8 cellular contexts compared by ENCODE assay signal in the genomic region with DNA sequence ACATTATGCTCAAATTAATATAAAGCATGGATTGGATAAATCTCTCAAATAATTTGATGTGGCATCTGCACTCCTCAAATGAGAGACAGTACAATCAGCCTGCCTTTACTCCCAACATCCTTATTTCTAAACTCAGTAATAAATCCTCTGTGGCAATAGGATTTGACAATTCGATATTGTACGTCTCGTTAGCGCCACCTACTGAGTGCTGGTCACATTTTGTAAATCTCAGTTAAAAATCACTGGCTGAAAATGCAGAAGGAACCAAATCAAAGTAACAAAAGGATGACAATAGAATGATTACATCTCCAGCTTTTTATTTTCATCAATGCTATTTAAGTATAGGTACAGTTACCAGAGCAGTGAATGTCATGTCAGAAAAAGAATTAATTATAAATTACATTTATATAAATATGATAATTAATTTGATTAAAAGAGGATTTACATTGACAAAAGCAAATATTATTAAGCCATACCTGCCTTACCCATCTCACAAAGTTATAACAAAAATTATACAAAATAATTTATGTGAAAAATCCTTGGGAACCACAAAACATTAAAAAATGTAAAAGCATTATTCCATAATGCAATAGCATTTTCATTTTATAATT. TPM values are rescaled to one million over a fixed set of nuclear protein-coding genes. Genes with fewer than 3 reads are reported as not detected.
DNase-seq lines count a peak whose midpoint lies in the region; ATAC-seq and TF ChIP-seq lines count a peak whose summit lies in the region.

No MANE protein-coding gene starts in this region.

- H3K27ac Mint-ChIP-seq in WTC11: no peak overlapping the region
- H3K27ac Mint-ChIP-seq in central memory CD8-positive, alpha-beta T cell (ENCODE audit: low read depth): no peak overlapping the region

- peaks cover 3% of the 10 kb centered on the region; the same call in 1 of the 2 replicates for H3K9me3 Mint-ChIP-seq in WTC11
- no peaks in the 10 kb centered on the region for H3K9me3 Mint-ChIP-seq in central memory CD8-positive, alpha-beta T cell

- H3K4me1 Mint-ChIP-seq in WTC11: 0 out of 2 replicates have a peak, but pooled peaks cover 5% of the 10 kb centered on the region
- no peaks in the 10 kb centered on the region for H3K4me1 Mint-ChIP-seq in central memory CD8-positive, alpha-beta T cell

- H3K36me3 Mint-ChIP-seq in WTC11: no peaks in the 10 kb centered on the region
- H3K36me3 Mint-ChIP-seq in central memory CD8-positive, alpha-beta T cell (ENCODE audit: insufficient read depth): no peaks in the 10 kb centered on the region

- intact Hi-C loops in left colon (cut with DNase I, micrococcal nuclease): no loop called here

- POLR2A ChIA-PET in WTC11 (lab: Charles Lee): no interaction called here

- no peak overlapping the region for H3K4me3 Mint-ChIP-seq in WTC11
- H3K4me3 Mint-ChIP-seq in central memory CD8-positive, alpha-beta T cell: no peak overlapping the region

- TF ChIP-seq CTCF in WTC11 (IDR thresholded peaks at IDR 0.05): peak; percentile 75

- CTCF ChIA-PET in WTC11 (lab: Charles Lee): interaction anchor here (1.4 to 3.3 kb wide), 2 partner anchors 41 to 123 kb away, joined by 4 to 14 read pairs; no protein-coding TSS in a partner anchor

- DNase-seq in DMS53 (lab: John Stamatoyannopoulos, UW): peak; percentile 82
- peak; percentile 80 for DNase-seq in NCI-H2171 treated with DMSO at 0.1 percent for 48 hours (lab: John Stamatoyannopoulos, UW)
- DNase-seq in WTC11 (ENCODE audit: low spot score): peak; percentile 81
- peak; percentile 44 to 58 for DNase-seq in central memory CD8-positive, alpha-beta T cell (ENCODE audit: low spot score in 2 of 2)
- DNase-seq in left colon: peak; percentile 29 to 81
- DNase-seq in stimulated activated CD4-positive, alpha-beta T cell treated with anti-CD3 and anti-CD28 coated beads, Interleukin-4, amount 100 ng/mL, for 4 hours: peak; percentile 30 to 65

- H3K27me3 Mint-ChIP-seq in WTC11 (ENCODE audit: low read depth): no peaks in the 10 kb centered on the region
- no peaks in the 10 kb centered on the region for H3K27me3 Mint-ChIP-seq in central memory CD8-positive, alpha-beta T cell

- ATAC-seq in HG02678 (IDR thresholded peaks at IDR 0.05; ENCODE audit: unreplicated experiment) (peak; percentile 67), WTC11 (peak; percentile 56; the same call in 1 of the 2 replicates), left colon (no peak), HG02610 (IDR thresholded peaks at IDR 0.05; ENCODE audit: unreplicated experiment) (no peak)
- no peak for ATAC-seq in central memory CD8-positive, alpha-beta T cell (replicated peaks; ENCODE audit: extremely low read depth, poor library complexity, severe bottlenecking)

TF ChIP-seq in WTC11, 78 proteins besides CTCF, POLR2A, EP300 and RAD21:
- TF ChIP-seq PRRX2 (CRISPR knock-in tag; IDR thresholded peaks at IDR 0.05): no peak
- TF ChIP-seq FOXK1 (CRISPR knock-in tag; IDR thresholded peaks at IDR 0.05): no peak
- TF ChIP-seq USF2 (CRISPR knock-in tag; IDR thresholded peaks at IDR 0.05): no peak
- no peak for TF ChIP-seq ZBTB43 (CRISPR knock-in tag; IDR thresholded peaks at IDR 0.05)
- no peak for TF ChIP-seq NFYB (CRISPR knock-in tag; conservative IDR thresholded peaks at IDR 0.05; ENCODE audit: low read depth)
TF ChIP-seq in WTC11: peak in this region for 0.

RNA-seq across cellular contexts. Expression of gene GJE1, which starts 20.2 kb away (rescaled TPM):
- not detected in 3 replicates for total RNA-seq in WTC11 (2021)
- total RNA-seq in left colon: not detected

RNA-seq across cellular contexts. Expression of gene NMBR, which starts 34.4 kb away (rescaled TPM):
- total RNA-seq in WTC11 (2021) (not detected in 3 replicates), left colon (not detected)

RNA-seq across cellular contexts. Expression of gene VTA1, which starts 34.5 kb away (rescaled TPM):
- total RNA-seq in WTC11 (2021) (55.4 to 56.3 TPM (median 56.0 TPM) in 3 replicates), left colon (10 to 100 TPM; 48.9 to 52.0 TPM)

Comparison
In these comparisons a context has a peak if more than half of its experiments do, and no peak if none do; other contexts are left out.
1. ATAC-seq: peak in HG02678 (single experiment) and WTC11 (single experiment); none in central memory CD8-positive, alpha-beta T cell (single experiment), left colon (single experiment) and HG02610 (single experiment).
2. Peak in every context shown above with its lines, with median percentiles within 50 percentile points of each other: DNase-seq.